In the genomic region with DNA sequence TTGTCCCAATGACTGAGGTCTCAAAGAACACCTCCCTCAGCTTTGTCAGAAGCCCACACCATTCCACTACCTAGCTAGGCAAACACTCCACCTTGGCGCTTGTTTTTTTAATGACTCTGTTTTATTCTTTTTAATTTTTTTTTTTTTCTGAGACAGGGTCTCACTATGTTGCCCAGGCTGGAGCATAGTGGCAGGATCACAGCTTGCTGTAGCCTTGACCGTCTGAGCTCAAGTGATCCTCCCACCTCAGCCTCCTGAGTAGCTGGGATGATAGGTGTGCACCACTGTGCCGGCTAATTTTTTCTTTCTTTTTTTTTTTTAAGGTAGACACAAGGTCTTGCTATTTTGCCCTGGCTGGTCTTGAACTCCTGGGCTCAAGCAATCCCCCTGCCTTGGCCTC, we compare ENCODE assay signal across 30 cellular contexts.
"Had no signal": no experiment of that assay in that cellular context is flagged by ENCODE, and none has a peak within 500 bp of the region (broad histone marks: within the 10 kb centered on the region; RNA-seq: fewer than 3 reads in every experiment).

No MANE protein-coding gene starts in this region.

- DNase-seq: hippocampal formation; kidney glomerular epithelial cell; left colon; left lung; lower lobe of right lung; mammary epithelial cell; mesenchymal stem cell; naive thymus-derived CD8-positive, alpha-beta T cell; occipital lobe; ovary; stimulated activated CD4-positive, alpha-beta T cell treated with anti-CD3 and anti-CD28 coated beads, Interleukin-12 subunit alpha, Interleukin-12 subunit beta, amount 100 ng/mL, for 4 hours; stimulated activated CD4-positive, alpha-beta T cell treated with anti-CD3 and anti-CD28 coated beads, Interleukin-15, amount 100 ng/mL, for 24 hours; stimulated activated CD4-positive, alpha-beta T cell treated with anti-CD3 and anti-CD28 coated beads, Interleukin-2, amount 100 ng/mL, for 24 hours; stimulated activated CD4-positive, alpha-beta T cell treated with anti-CD3 and anti-CD28 coated beads, Interleukin-4, amount 100 ng/mL, for 1 hour; stimulated activated naive CD4-positive, alpha-beta T cell treated with Interleukin-2 at 50 U/mL for 16 hours; stomach; testis; thyroid gland; transverse colon; upper lobe of left lung had no signal

- H3K27ac Mint-ChIP-seq: nephron; progenitor cell of endocrine pancreas; stimulated activated memory B cell treated with anti-CD40 and anti-IgM and Interleukin-4, amounts not matched to agents 10 μg/mL and 1 μg/mL and 100 μg/mL, for 72 hours had no signal

- H3K9me3 ChIP-seq: left lung, lower lobe of right lung, neutrophil, ovary, right atrium auricular region, stomach, testis, thyroid gland, transverse colon, upper lobe of left lung, vagina had no signal

- H3K27ac ChIP-seq: left lung, lower lobe of right lung, neutrophil, ovary, right atrium auricular region, skin epidermis, stomach, testis, thyroid gland, transverse colon, upper lobe of left lung, vagina had no signal

- H3K4me1 Mint-ChIP-seq: nephron; stimulated activated memory B cell treated with anti-CD40 and anti-IgM and Interleukin-4, amounts not matched to agents 10 μg/mL and 1 μg/mL and 100 μg/mL, for 72 hours had no signal

- H3K4me1 ChIP-seq: left lung, lower lobe of right lung, testis, transverse colon, upper lobe of left lung, vagina had no signal

- H3K36me3 ChIP-seq: ovary had no signal

- ATAC-seq: left colon; left lung; lower lobe of right lung; naive thymus-derived CD8-positive, alpha-beta T cell; sciatic nerve; stimulated activated memory B cell treated with anti-CD40 and anti-IgM and Interleukin-4, amounts not matched to agents 10 μg/mL and 1 μg/mL and 100 μg/mL, for 72 hours had no signal

- H3K4me3 Mint-ChIP-seq: naive thymus-derived CD8-positive, alpha-beta T cell; nephron; neural crest cell; stimulated activated memory B cell treated with anti-CD40 and anti-IgM and Interleukin-4, amounts not matched to agents 10 μg/mL and 1 μg/mL and 100 μg/mL, for 72 hours had no signal

- FAIRE-seq: keratinocyte had no signal

- H3K4me3 ChIP-seq: left lung, lower lobe of right lung, ovary, right atrium auricular region, skin epidermis, stomach, testis, thyroid gland, transverse colon, upper lobe of left lung, vagina had no signal

- H3K9me3 Mint-ChIP-seq: naive thymus-derived CD8-positive, alpha-beta T cell; nephron; neural crest cell; stimulated activated memory B cell treated with anti-CD40 and anti-IgM and Interleukin-4, amounts not matched to agents 10 μg/mL and 1 μg/mL and 100 μg/mL, for 72 hours had no signal

- H3K27me3 Mint-ChIP-seq: naive thymus-derived CD8-positive, alpha-beta T cell; stimulated activated memory B cell treated with anti-CD40 and anti-IgM and Interleukin-4, amounts not matched to agents 10 μg/mL and 1 μg/mL and 100 μg/mL, for 72 hours had no signal

- H3K27me3 ChIP-seq: left lung, neutrophil, ovary, right atrium auricular region, stomach, testis, thyroid gland, transverse colon, upper lobe of left lung, vagina had no signal
